31 cellular contexts compared by ENCODE assay signal in genomic region chr17:79625706-79626105, GRCh38. TPM values are rescaled to one million over a fixed set of nuclear protein-coding genes. Genes with fewer than 3 reads are reported as not detected.
DNase-seq lines count a peak whose midpoint lies in the region; ATAC-seq and TF ChIP-seq lines count a peak whose summit lies in the region.
"Had no signal": no experiment of that assay in that cellular context is flagged by ENCODE, and none has a peak within 500 bp of the region (broad histone marks: within the 10 kb centered on the region; RNA-seq: fewer than 3 reads in every experiment).

No MANE protein-coding gene starts in this region.

- POLR2A ChIA-PET in PC-3 (lab: Charles Lee; ENCODE audit: unreplicated experiment) = no interaction called here

- no peak overlapping the region for H3K4me3 Mint-ChIP-seq in natural killer cell treated with Interleukin-12 subunit alpha and Interleukin-12 subunit beta and Interleukin-15 and Interleukin-18, amount 100 ng/mL, for 72 hours
- H3K4me3 Mint-ChIP-seq in natural killer cell = no peak overlapping the region
- H3K4me3 Mint-ChIP-seq: activated naive CD4-positive, alpha-beta T cell treated with anti-CD3 and anti-CD28 coated beads, Interleukin-2, amount 50 U/mL, for 24 hours; naive thymus-derived CD4-positive, alpha-beta T cell; stimulated activated naive B cell treated with anti-CD40 and anti-IgM and Interleukin-4, amounts not matched to agents 10 μg/mL and 1 μg/mL and 100 μg/mL, for 72 hours had no signal

- no peaks in the 10 kb centered on the region for H4K20me1 ChIP-seq in osteoblast (ENCODE audit: insufficient read depth, low read length)
- H4K20me1 ChIP-seq in smooth muscle cell (ENCODE audit: low read depth) = no peaks in the 10 kb centered on the region
- no peaks in the 10 kb centered on the region for H4K20me1 ChIP-seq in PC-3 (ENCODE audit: low read length)

- H3K27ac Mint-ChIP-seq in natural killer cell treated with Interleukin-12 subunit alpha and Interleukin-12 subunit beta and Interleukin-15 and Interleukin-18, amount 100 ng/mL, for 72 hours = no peak overlapping the region
- H3K27ac Mint-ChIP-seq in natural killer cell = no peak overlapping the region
- H3K27ac Mint-ChIP-seq: activated naive CD4-positive, alpha-beta T cell treated with anti-CD3 and anti-CD28 coated beads, Interleukin-2, amount 50 U/mL, for 24 hours; naive thymus-derived CD4-positive, alpha-beta T cell had no signal

- H2AFZ ChIP-seq in osteoblast (ENCODE audit: low read length) (no peak overlapping the region), smooth muscle cell (ENCODE audit: low read depth) (no peak overlapping the region), PC-3 (ENCODE audit: low read length) (no peak overlapping the region)

- H3K27me3 ChIP-seq in osteoblast (ENCODE audit: insufficient read depth, low read length) = peaks cover 5% of the 10 kb centered on the region
- H3K27me3 ChIP-seq in aorta (ENCODE audit: control insufficient read depth in 1 of 2, insufficient read depth in 2 of 2, low read length in 1 of 2) = no peaks in the 10 kb centered on the region
- peaks cover 7% of the 10 kb centered on the region for H3K27me3 ChIP-seq in smooth muscle cell (ENCODE audit: low read depth)
- peaks cover 76% of the 10 kb centered on the region for H3K27me3 ChIP-seq in PC-3 (ENCODE audit: low read length)

- no peak for ATAC-seq in natural killer cell treated with Interleukin-12 subunit alpha and Interleukin-12 subunit beta and Interleukin-15 and Interleukin-18, amount 100 ng/mL, for 72 hours
- ATAC-seq in natural killer cell (no peak), aorta (ENCODE audit: low FRiP score) (no peak), PC-3 (no peak)
- ATAC-seq: GM12878; left lung; naive thymus-derived CD4-positive, alpha-beta T cell; stimulated activated naive B cell treated with anti-CD40 and anti-IgM and Interleukin-4, amounts not matched to agents 10 μg/mL and 1 μg/mL and 100 μg/mL, for 72 hours had no signal

- H3K4me3 ChIP-seq in coronary artery (no peak overlapping the region), osteoblast (ENCODE audit: insufficient read depth, low read length) (no peak overlapping the region), aorta (ENCODE audit: low read length in 2 of 2) (no peak overlapping the region), smooth muscle cell (no peak overlapping the region), PC-3 (ENCODE audit: low read length) (no peak overlapping the region)
- H3K4me3 ChIP-seq: breast epithelium, GM12878, HAP-1, left lung, skin epidermis had no signal

- H3K4me2 ChIP-seq in osteoblast (ENCODE audit: insufficient read depth, low read length) (no peak overlapping the region), smooth muscle cell (no peak overlapping the region), PC-3 (ENCODE audit: low read length) (no peak overlapping the region)

- peaks cover 7 to 8% of the 10 kb centered on the region in 2 donors for H3K27me3 Mint-ChIP-seq in natural killer cell treated with Interleukin-12 subunit alpha and Interleukin-12 subunit beta and Interleukin-15 and Interleukin-18, amount 100 ng/mL, for 72 hours
- peaks cover 10 to 11% of the 10 kb centered on the region in 2 donors for H3K27me3 Mint-ChIP-seq in natural killer cell (ENCODE audit: low read depth in 2 of 2)

- no peaks in the 10 kb centered on the region for H3K9me2 ChIP-seq in PC-3 (replicated peaks; ENCODE audit: low read length)

- H3K27ac ChIP-seq in coronary artery (no peak overlapping the region), osteoblast (ENCODE audit: low read depth, low read length) (no peak overlapping the region), aorta (ENCODE audit: low read depth in 1 of 2, low read length in 2 of 2) (no peak overlapping the region), smooth muscle cell (ENCODE audit: low read depth) (no peak overlapping the region), PC-3 (ENCODE audit: low read length) (no peak overlapping the region)
- H3K27ac ChIP-seq: breast epithelium, left lung, skin epidermis had no signal

- H3K79me2 ChIP-seq in osteoblast (ENCODE audit: insufficient read depth, low read length) (no peaks in the 10 kb centered on the region), smooth muscle cell (ENCODE audit: low read depth) (no peaks in the 10 kb centered on the region), PC-3 (ENCODE audit: low read length) (no peaks in the 10 kb centered on the region)

- DNase-seq in natural killer cell treated with Interleukin-12 subunit alpha and Interleukin-12 subunit beta and Interleukin-15 and Interleukin-18, amount 100 ng/mL, for 72 hours (ENCODE audit: low spot score) = peak; percentile 20
- DNase-seq in natural killer cell (no peak), coronary artery (ENCODE audit: low spot score) (peak; percentile 11), osteoblast (ENCODE audit: insufficient read length, low spot score, missing footprints) (peak; percentile 22), aorta (peak; percentile 9 to 46), smooth muscle cell (lab: John Stamatoyannopoulos, UW; ENCODE audit: unreplicated experiment) (no peak), NCI-H1694 (lab: John Stamatoyannopoulos, UW) (no peak), PC-3 (no peak)
- DNase-seq: activated CD4-positive, alpha-beta T cell treated with anti-CD3 and anti-CD28 coated beads, Interleukin-2, amount 50 U/mL, for 1 hour; C1 segment of cervical spinal cord; effector CD8-positive, alpha-beta T cell; Kasumi-1; midbrain; NCI-H1417 treated with DMSO at 0.1 percent for 48 hours; NCI-H2081 treated with DMSO at 0.1 percent for 48 hours; NCI-H226; NCI-H69; nucleus accumbens; SIG-M5; stimulated activated naive B cell treated with anti-CD40 and anti-IgM and Interleukin-4, amounts not matched to agents 10 μg/mL and 1 μg/mL and 100 μg/mL, for 72 hours; substantia nigra; T1000; trophoblast cell had no signal

- H3F3A ChIP-seq in smooth muscle cell (ENCODE audit: low read depth) (no peaks in the 10 kb centered on the region), PC-3 (ENCODE audit: low read length, unreplicated experiment) (no peaks in the 10 kb centered on the region)

- H3K9me3 ChIP-seq in osteoblast (ENCODE audit: low read depth, low read length) (no peaks in the 10 kb centered on the region), aorta (ENCODE audit: control insufficient read depth, low read length) (no peaks in the 10 kb centered on the region), smooth muscle cell (replicated peaks; ENCODE audit: low read depth) (no peaks in the 10 kb centered on the region), PC-3 (ENCODE audit: low read length) (no peaks in the 10 kb centered on the region)
- H3K9me3 ChIP-seq: breast epithelium, HAP-1, left lung had no signal

- WGBS in aorta, 2 donors = 80 to 81% methylated on average over 15 of the region's 15 CpGs
- WGBS in smooth muscle cell (ENCODE audit: low lambda C conversion rate) = 85% methylated on average over 15 of the region's 15 CpGs

- CTCF ChIA-PET in PC-3 (lab: Charles Lee) = no interaction called here

- no peaks in the 10 kb centered on the region for H3K36me3 Mint-ChIP-seq in natural killer cell treated with Interleukin-12 subunit alpha and Interleukin-12 subunit beta and Interleukin-15 and Interleukin-18, amount 100 ng/mL, for 72 hours
- no peaks in the 10 kb centered on the region for H3K36me3 Mint-ChIP-seq in natural killer cell
- H3K36me3 Mint-ChIP-seq: activated naive CD4-positive, alpha-beta T cell treated with anti-CD3 and anti-CD28 coated beads, Interleukin-2, amount 50 U/mL, for 24 hours; naive thymus-derived CD4-positive, alpha-beta T cell; stimulated activated naive B cell treated with anti-CD40 and anti-IgM and Interleukin-4, amounts not matched to agents 10 μg/mL and 1 μg/mL and 100 μg/mL, for 72 hours had no signal

- H3K4me1 ChIP-seq in osteoblast (ENCODE audit: insufficient read depth, low read length) (no peaks in the 10 kb centered on the region), aorta (ENCODE audit: control insufficient read depth in 1 of 2, insufficient read depth in 2 of 2, low read length in 2 of 2) (no peaks in the 10 kb centered on the region), smooth muscle cell (ENCODE audit: low read depth) (peaks cover 7% of the 10 kb centered on the region), PC-3 (ENCODE audit: insufficient read depth, low read length) (peaks cover 10% of the 10 kb centered on the region)
- H3K4me1 ChIP-seq: breast epithelium, HAP-1, left lung had no signal

- H3K4me1 Mint-ChIP-seq in natural killer cell treated with Interleukin-12 subunit alpha and Interleukin-12 subunit beta and Interleukin-15 and Interleukin-18, amount 100 ng/mL, for 72 hours (ENCODE audit: low read depth in 2 of 2) = no peaks in the 10 kb centered on the region
- no peaks in the 10 kb centered on the region for H3K4me1 Mint-ChIP-seq in natural killer cell
- H3K4me1 Mint-ChIP-seq: activated naive CD4-positive, alpha-beta T cell treated with anti-CD3 and anti-CD28 coated beads, Interleukin-2, amount 50 U/mL, for 24 hours; naive thymus-derived CD4-positive, alpha-beta T cell; stimulated activated naive B cell treated with anti-CD40 and anti-IgM and Interleukin-4, amounts not matched to agents 10 μg/mL and 1 μg/mL and 100 μg/mL, for 72 hours had no signal

- TF ChIP-seq CTCF in natural killer cell (IDR thresholded peaks at IDR 0.05) = no peak
- TF ChIP-seq CTCF in coronary artery (IDR thresholded peaks at IDR 0.05) = no peak
- TF ChIP-seq CTCF in osteoblast (IDR thresholded peaks at IDR 0.05; ENCODE audit: extremely low read depth, low read depth, low read length) = no peak
- no peak for TF ChIP-seq CTCF in smooth muscle cell (IDR thresholded peaks at IDR 0.05; ENCODE audit: borderline replicate concordance, insufficient read depth, poor library complexity, severe bottlenecking)
- TF ChIP-seq CTCF in PC-3 (conservative IDR thresholded peaks at IDR 0.05; ENCODE audit: low read depth, low read length) = no peak

- no TSS peak for BruUV-seq in PC-3 (replicated peaks; lab: Mats Ljungman, UMichigan)

- intact Hi-C loops in natural killer cell (cut with micrococcal nuclease) = no loop called here
- intact Hi-C loops in aorta (cut with DNase I) = no loop called here
- intact Hi-C loops in PC-3 (cut with micrococcal nuclease) = no loop called here

- H3K36me3 ChIP-seq in osteoblast (ENCODE audit: insufficient read depth, low read length) (no peaks in the 10 kb centered on the region), aorta (ENCODE audit: control insufficient read depth in 1 of 2, insufficient read depth in 2 of 2, low read length in 1 of 2) (no peaks in the 10 kb centered on the region), smooth muscle cell (ENCODE audit: low read depth) (no peaks in the 10 kb centered on the region), PC-3 (ENCODE audit: low read depth, low read length) (no peaks in the 10 kb centered on the region)
- H3K36me3 ChIP-seq: breast epithelium, HAP-1, left lung had no signal

- H3K9ac ChIP-seq in smooth muscle cell (ENCODE audit: low read depth) = no peak overlapping the region
- H3K9ac ChIP-seq in PC-3 (ENCODE audit: low read length) = no peak overlapping the region

- H3K9me3 Mint-ChIP-seq in natural killer cell treated with Interleukin-12 subunit alpha and Interleukin-12 subunit beta and Interleukin-15 and Interleukin-18, amount 100 ng/mL, for 72 hours = no peaks in the 10 kb centered on the region
- H3K9me3 Mint-ChIP-seq in natural killer cell = no peaks in the 10 kb centered on the region
- H3K9me3 Mint-ChIP-seq: activated naive CD4-positive, alpha-beta T cell treated with anti-CD3 and anti-CD28 coated beads, Interleukin-2, amount 50 U/mL, for 24 hours; naive thymus-derived CD4-positive, alpha-beta T cell had no signal

RNA-seq across cellular contexts. Expression of gene RBFOX3, which starts 14.9 kb away (rescaled TPM):
- total RNA-seq in natural killer cell treated with Interleukin-12 subunit alpha and Interleukin-12 subunit beta and Interleukin-15 and Interleukin-18, amount 100 ng/mL, for 72 hours = not detected
- total RNA-seq in natural killer cell = 10 to 100 TPM in 1 of 3 donors, 1 to 10 TPM in 2; 3.0 to 17.2 (median 4.9) TPM
- not detected in 2 replicates for total RNA-seq in osteoblast
- total RNA-seq in aorta = under 1 TPM in 1 of 2 donors, not detected in 1; 0.55 TPM
- polyA plus RNA-seq in aorta = under 1 TPM; 0.13 TPM
- total RNA-seq in smooth muscle cell = not detected in 2 replicates
- polyA plus RNA-seq in smooth muscle cell = 0.16 and 0.39 TPM in 2 replicates
- total RNA-seq in PC-3 (2014; rRNA removed) = not detected in 2 replicates
- total RNA-seq: breast epithelium, glomerular endothelial cell, GM12878, left lung had no signal

Comparison
In these comparisons a context has a peak if more than half of its experiments do, and no peak if none do; other contexts are left out.
1. DNase-seq: peak in natural killer cell treated with Interleukin-12 subunit alpha and Interleukin-12 subunit beta and Interleukin-15 and Interleukin-18, amount 100 ng/mL, for 72 hours (single experiment), coronary artery (single experiment), osteoblast (single experiment) and aorta (2 of 2); none in natural killer cell (single experiment), smooth muscle cell (single experiment), NCI-H1694 (single experiment) and PC-3 (single experiment).